33 cellular contexts compared by ENCODE assay signal in genomic region chr7:1227071-1227804, GRCh38. TPM values are rescaled to one million over a fixed set of nuclear protein-coding genes. Genes with fewer than 3 reads are reported as not detected.
A peak's percentile ranks its signal among the peaks of the same experiment; 100 is the strongest.
DNase-seq lines count a peak whose midpoint lies in the region; TF ChIP-seq lines count a peak whose summit lies in the region.
"Had no signal": no experiment of that assay in that cellular context is flagged by ENCODE, and none has a peak within 500 bp of the region (broad histone marks: within the 10 kb centered on the region; RNA-seq: fewer than 3 reads in every experiment).

No MANE protein-coding gene starts in this region.

- peaks cover 2% of the 10 kb centered on the region for H3K79me1 ChIP-seq in neuronal stem cell (ENCODE audit: low read depth, low read length)

- WGBS in neuronal stem cell (ENCODE audit: extremely low coverage in 2 of 2, insufficient read length in 2 of 2, insufficient replicate concordance in 1 of 2), 2 donors = no CpG with 5 or more reads among the region's 25 CpGs

- peak overlapping the region; percentile 84 for H3K14ac ChIP-seq in neuronal stem cell (ENCODE audit: low read length)

- no peak overlapping the region for H4K91ac ChIP-seq in neuronal stem cell (ENCODE audit: low read depth, low read length, poor library complexity)

- peaks cover 28% of the 10 kb centered on the region for H3K9me3 Mint-ChIP-seq in glutamatergic neuron (ENCODE audit: unreplicated experiment)
- H3K9me3 Mint-ChIP-seq: activated naive CD8-positive, alpha-beta T cell treated with anti-CD3 and anti-CD28 coated beads for 36 hours had no signal

- H3K9ac ChIP-seq in neuronal stem cell (ENCODE audit: low read depth, low read length, poor library complexity) = peak overlapping the region; percentile 44
- H3K9ac ChIP-seq: GM23248 had no signal

- no peak overlapping the region for H2BK12ac ChIP-seq in neuronal stem cell (ENCODE audit: low read length)

- H2BK120ac ChIP-seq in neuronal stem cell (ENCODE audit: low read depth, low read length) = peak overlapping the region; percentile 87

- no peak overlapping the region for H2AFZ ChIP-seq in neuronal stem cell (ENCODE audit: low read length)
- H2AFZ ChIP-seq: GM23248 had no signal

- H3K23ac ChIP-seq in neuronal stem cell (ENCODE audit: low read depth, low read length, poor library complexity) = peak overlapping the region; percentile 75

- peak overlapping the region; percentile 60 for H2BK5ac ChIP-seq in neuronal stem cell (ENCODE audit: low read length)

- H3K4ac ChIP-seq in neuronal stem cell (ENCODE audit: low read length) = no peak overlapping the region

- peak overlapping the region; percentile 93 for H2BK15ac ChIP-seq in neuronal stem cell (ENCODE audit: low read length)

- TF ChIP-seq CTCF in NB4 (IDR thresholded peaks at IDR 0.05; ENCODE audit: low read depth, low read length) = no peak
- no peak for TF ChIP-seq CTCF in glutamatergic neuron (IDR thresholded peaks at IDR 0.05; ENCODE audit: partially characterized antibody, unreplicated experiment)

- no peaks in the 10 kb centered on the region for H3K36me3 Mint-ChIP-seq in glutamatergic neuron (ENCODE audit: unreplicated experiment)
- H3K36me3 Mint-ChIP-seq: activated naive CD8-positive, alpha-beta T cell treated with anti-CD3 and anti-CD28 coated beads for 36 hours had no signal

- no peak for TF ChIP-seq POLR2A in NB4 (IDR thresholded peaks at IDR 0.05; ENCODE audit: extremely low read depth, insufficient read length)

- H3K9me3 ChIP-seq in neuronal stem cell (replicated peaks in 1 of 2; ENCODE audit: control insufficient read depth in 2 of 2, insufficient read depth in 1 of 2, low read depth in 1 of 2, low read length in 2 of 2) = peaks cover 0 to 2% of the 10 kb centered on the region in 2 donors
- H3K9me3 ChIP-seq: esophagus muscularis mucosa, heart right ventricle, MG63, SJSA1, upper lobe of left lung had no signal

- no peaks in the 10 kb centered on the region for H3K36me3 ChIP-seq in neuronal stem cell (replicated peaks in 1 of 2; ENCODE audit: control insufficient read depth in 2 of 2, insufficient read depth in 2 of 2, low read length in 2 of 2)
- H3K36me3 ChIP-seq: cardiac muscle cell, esophagus muscularis mucosa, heart right ventricle, MG63, SJSA1, upper lobe of left lung had no signal

- H3K27me3 ChIP-seq in neuronal stem cell (ENCODE audit: control insufficient read depth in 3 of 3, insufficient read depth in 3 of 3, low read depth in 1 of 3, low read length in 3 of 3) = peaks cover 37 to 94% (median 79%) of the 10 kb centered on the region in 3 experiments

- peaks cover 11 to 17% of the 10 kb centered on the region in 2 donors for H3K4me1 ChIP-seq in neuronal stem cell (ENCODE audit: control insufficient read depth in 2 of 2, insufficient read depth in 1 of 2, low read depth in 1 of 2, low read length in 2 of 2)
- H3K4me1 ChIP-seq: foreskin keratinocyte, SJSA1 had no signal

- H2AK5ac ChIP-seq in neuronal stem cell (ENCODE audit: low read depth, low read length) = peak overlapping the region; percentile 99

- H3K27ac Mint-ChIP-seq in glutamatergic neuron (ENCODE audit: unreplicated experiment) = peak overlapping the region; percentile 88
- H3K27ac Mint-ChIP-seq: activated CD8-positive, alpha-beta T cell treated with anti-CD3 and anti-CD28 coated beads, Interleukin-2, amount 10 ng/mL, durations not matched to agents 7 days and 5 days; activated naive CD8-positive, alpha-beta T cell treated with anti-CD3 and anti-CD28 coated beads for 36 hours had no signal

- H3K4me3 ChIP-seq in NB4 (ENCODE audit: low read depth, low read length) (no peak overlapping the region), neuronal stem cell (ENCODE audit: low read length in 2 of 2) (no peak overlapping the region)
- H3K4me3 ChIP-seq: cardiac muscle cell, esophagus muscularis mucosa, GM12878, GM23248, heart right ventricle, MG63, SJSA1, upper lobe of left lung had no signal

- in situ Hi-C loops in G401 (cut with HindIII; ENCODE audit: low sequenced_read_pairs) = no loop called here

- H3K4me2 ChIP-seq in neuronal stem cell (ENCODE audit: insufficient read depth, low read length, poor library complexity, severe bottlenecking) = no peak overlapping the region

- DNase-seq in G401 (ENCODE audit: low spot score) (peak; percentile 44), NB4 (ENCODE audit: low read depth) (peak; percentile 43), glutamatergic neuron (no peak), neuronal stem cell (ENCODE audit: low spot score) (no peak), MV-4-11 (lab: John Stamatoyannopoulos, UW) (no peak), DMS79 treated with DMSO at 0.1 percent for 48 hours (lab: John Stamatoyannopoulos, UW) (no peak), pons (ENCODE audit: low spot score) (no peak)
- DNase-seq: activated CD4-positive, alpha-beta T cell treated with anti-CD3 and anti-CD28 coated beads for 1 hour; activated CD8-positive, alpha-beta T cell treated with anti-CD3 and anti-CD28 coated beads, Interleukin-2, amount 10 ng/mL, durations not matched to agents 7 days and 5 days; activated naive CD8-positive, alpha-beta T cell treated with anti-CD3 and anti-CD28 coated beads for 36 hours; activated T-cell treated with anti-CD3 and anti-CD28 coated beads for 4 hours; aorta; foreskin keratinocyte; GM23248; heart right ventricle; KG1; left cardiac atrium; MG63; NCI-H1417; NCI-H2081; NCI-H2227 treated with DMSO at 0.1 percent for 48 hours; NCI-H774; RPMI8226; small intestine; stimulated activated CD4-positive, alpha-beta T cell treated with anti-CD3 and anti-CD28 coated beads, Interleukin-1b, Interleukin-23, amount 100 ng/mL, for 48 hours; upper lobe of left lung had no signal

- peak overlapping the region; percentile 95 for H3K18ac ChIP-seq in neuronal stem cell (ENCODE audit: low read length)

- H3K27ac ChIP-seq in neuronal stem cell (replicated peaks; ENCODE audit: low read length) = no peak overlapping the region
- H3K27ac ChIP-seq: C4-2B, cardiac muscle cell, esophagus muscularis mucosa, foreskin keratinocyte, GM23248, heart right ventricle, SJSA1, upper lobe of left lung had no signal

- no peak overlapping the region for H4K8ac ChIP-seq in neuronal stem cell (ENCODE audit: low read depth, low read length)

- peaks cover 13% of the 10 kb centered on the region for H3K27me3 Mint-ChIP-seq in glutamatergic neuron (ENCODE audit: unreplicated experiment)

- peak overlapping the region; percentile 82 for H3K4me3 Mint-ChIP-seq in glutamatergic neuron (ENCODE audit: unreplicated experiment)
- H3K4me3 Mint-ChIP-seq: activated CD8-positive, alpha-beta T cell treated with anti-CD3 and anti-CD28 coated beads, Interleukin-2, amount 10 ng/mL, durations not matched to agents 7 days and 5 days; activated naive CD8-positive, alpha-beta T cell treated with anti-CD3 and anti-CD28 coated beads for 36 hours had no signal

- peaks cover 41% of the 10 kb centered on the region for H3K4me1 Mint-ChIP-seq in glutamatergic neuron (ENCODE audit: low read depth, unreplicated experiment)

RNA-seq across cellular contexts. Expression of gene UNCX, which starts 5.4 kb away (rescaled TPM):
- 0.10 and 0.25 TPM in 2 replicates for total RNA-seq in G401 (2014; rRNA removed; shearing (Covaris generic))
- 106 TPM for total RNA-seq in glutamatergic neuron (ENCODE audit: unreplicated experiment)
- 0.01 TPM for polyA plus RNA-seq in neuronal stem cell (2013, experiment 1 of 2)
- polyA plus RNA-seq in neuronal stem cell (2013, experiment 2 of 2) = 0.01 TPM
- total RNA-seq: activated CD8-positive, alpha-beta T cell treated with anti-CD3 and anti-CD28 coated beads, Interleukin-2, amount 10 ng/mL, durations not matched to agents 7 days and 5 days; activated naive CD8-positive, alpha-beta T cell treated with anti-CD3 and anti-CD28 coated beads for 36 hours; aorta; esophagus muscularis mucosa; foreskin keratinocyte; GM12878; GM23248; heart right ventricle; left cardiac atrium; omental fat pad; SJSA1; T-helper 1 cell treated with Interleukin-12 subunit alpha and Interleukin-12 subunit beta and Interleukin-4 antibody, amounts not matched to agents 30 ng/mL and 1 ng/mL, for 36 hours; upper lobe of left lung had no signal
- polyA plus RNA-seq: aorta, foreskin keratinocyte, GM12878, GM23248, heart right ventricle, small intestine had no signal

Comparison
In these comparisons a context has a peak if more than half of its experiments do, and no peak if none do; other contexts are left out.
1. DNase-seq: peak in G401 (single experiment) and NB4 (single experiment); none in glutamatergic neuron (single experiment), neuronal stem cell (single experiment), MV-4-11 (single experiment), DMS79 treated with DMSO at 0.1 percent for 48 hours (single experiment) and pons (single experiment).
2. RNA of gene UNCX, which starts 5.4 kb away (total RNA-seq): 106 TPM in glutamatergic neuron (single experiment); 0.10 to 0.25 TPM in G401; every median in the first group is over 10 times any median in the second.